ENCODE assay signal across 8 cellular contexts in the genomic region with DNA sequence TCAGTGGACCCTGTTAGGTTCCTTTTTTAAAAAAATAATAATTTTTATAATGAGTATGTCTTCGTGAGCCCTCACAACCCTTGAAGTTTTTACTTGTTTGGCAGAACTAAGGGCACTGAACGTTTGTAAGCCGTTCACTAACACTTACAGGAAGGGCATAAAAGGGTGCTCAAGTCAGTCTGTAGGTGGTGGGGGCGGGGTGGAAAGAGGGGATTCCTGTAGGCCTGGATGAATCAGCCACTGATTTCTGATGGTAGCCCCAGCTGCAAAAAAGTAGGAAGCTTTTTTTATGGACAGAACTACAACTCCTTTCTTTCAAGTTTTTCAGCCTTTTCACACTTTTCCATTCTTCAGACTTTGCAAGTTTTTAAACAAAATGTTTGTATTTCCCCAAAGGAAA. TPM values are rescaled to one million over a fixed set of nuclear protein-coding genes. Genes with fewer than 3 reads are reported as not detected.
A peak's percentile ranks its signal among the peaks of the same experiment; 100 is the strongest.
DNase-seq lines count a peak whose midpoint lies in the region; ATAC-seq and TF ChIP-seq lines count a peak whose summit lies in the region.

No MANE protein-coding gene starts in this region.

- H3K9me3 Mint-ChIP-seq in activated T-helper 2 cell treated with anti-CD3 and anti-CD28 coated beads, Interferon-gamma antibody, Interleukin-2, Interleukin-4, amounts not matched to agents 10 μg/mL and 5 μg/mL and 100 μg/mL, durations not matched to agents 14 hours and 24 hours and 36 hours = no peaks in the 10 kb centered on the region

- H3K27me3 Mint-ChIP-seq in activated T-helper 2 cell treated with anti-CD3 and anti-CD28 coated beads, Interferon-gamma antibody, Interleukin-2, Interleukin-4, amounts not matched to agents 10 μg/mL and 5 μg/mL and 100 μg/mL, durations not matched to agents 14 hours and 24 hours and 36 hours (ENCODE audit: low read depth) = no peaks in the 10 kb centered on the region

- H3K27ac Mint-ChIP-seq in activated T-helper 2 cell treated with anti-CD3 and anti-CD28 coated beads, Interferon-gamma antibody, Interleukin-2, Interleukin-4, amounts not matched to agents 10 μg/mL and 5 μg/mL and 100 μg/mL, durations not matched to agents 14 hours and 24 hours and 36 hours = peak overlapping the region; percentile 44

- H3K36me3 Mint-ChIP-seq in activated T-helper 2 cell treated with anti-CD3 and anti-CD28 coated beads, Interferon-gamma antibody, Interleukin-2, Interleukin-4, amounts not matched to agents 10 μg/mL and 5 μg/mL and 100 μg/mL, durations not matched to agents 14 hours and 24 hours and 36 hours (ENCODE audit: low read depth) = peaks cover 18% of the 10 kb centered on the region

- no peaks in the 10 kb centered on the region for H3K9me3 ChIP-seq in KOPT-K1 (ENCODE audit: insufficient read depth, low read length, poor library complexity, severe bottlenecking)

- H3K4me1 Mint-ChIP-seq in activated T-helper 2 cell treated with anti-CD3 and anti-CD28 coated beads, Interferon-gamma antibody, Interleukin-2, Interleukin-4, amounts not matched to agents 10 μg/mL and 5 μg/mL and 100 μg/mL, durations not matched to agents 14 hours and 24 hours and 36 hours (ENCODE audit: low read depth) = peaks cover 73% of the 10 kb centered on the region

- peak overlapping the region; percentile 63 for H3K27ac ChIP-seq in KOPT-K1 (ENCODE audit: low read depth, low read length, poor library complexity, severe bottlenecking)

- no peak for DNase-seq in activated T-helper 2 cell treated with anti-CD3 and anti-CD28 coated beads, Interferon-gamma antibody, Interleukin-2, Interleukin-4, amounts not matched to agents 10 μg/mL and 5 μg/mL and 100 μg/mL, durations not matched to agents 14 hours and 24 hours and 36 hours (ENCODE audit: low spot score)
- peak; percentile 52 for DNase-seq in iris pigment epithelial cell (ENCODE audit: low read depth)
- DNase-seq in stimulated activated CD8-positive, alpha-beta memory T cell treated with anti-CD3 and anti-CD28 coated beads, Interleukin-4, amount 100 ng/mL, for 24 hours (ENCODE audit: low read depth) = peak; percentile 58
- no peak for DNase-seq in NOMO-1 treated with dmso at 0.1 percent for 144 hours (lab: John Stamatoyannopoulos, UW; ENCODE audit: unreplicated experiment)
- no peak for DNase-seq in MV-4-11 (lab: John Stamatoyannopoulos, UW)
- DNase-seq in HEK293T (ENCODE audit: extremely low spot score) = no peak

- POLR2A ChIA-PET in HEK293T (lab: Yijun Ruan, JAX) = interaction anchor here (1.8 kb wide), 1 partner anchor 35 kb away, joined by 10 read pairs; a partner anchor contains a TSS

- H3K36me3 ChIP-seq in KOPT-K1 (ENCODE audit: insufficient read depth, low read length) = no peaks in the 10 kb centered on the region; the same call in 1 of the 2 replicates

- intact Hi-C loops in activated T-helper 2 cell treated with anti-CD3 and anti-CD28 coated beads, Interferon-gamma antibody, Interleukin-2, Interleukin-4, amounts not matched to agents 10 μg/mL and 5 μg/mL and 100 μg/mL, durations not matched to agents 14 hours and 24 hours and 36 hours (cut with micrococcal nuclease) = loop anchor here (2.0 to 10.0 kb wide), 3 partner anchors 37 to 1047 kb away; a partner anchor contains a TSS

- H3K4me3 Mint-ChIP-seq in activated T-helper 2 cell treated with anti-CD3 and anti-CD28 coated beads, Interferon-gamma antibody, Interleukin-2, Interleukin-4, amounts not matched to agents 10 μg/mL and 5 μg/mL and 100 μg/mL, durations not matched to agents 14 hours and 24 hours and 36 hours (ENCODE audit: low read depth) = no peak overlapping the region

- CTCF ChIA-PET in HEK293T (lab: Yijun Ruan, JAX) = interaction anchor here (1.3 kb wide), 1 partner anchor 1005 kb away, joined by 7 read pairs; no protein-coding TSS in a partner anchor

- no peak for ATAC-seq in HG03280 (IDR thresholded peaks at IDR 0.05; ENCODE audit: unreplicated experiment)

TF ChIP-seq in HEK293T, 16 proteins besides CTCF, POLR2A, EP300 and RAD21:
- TF ChIP-seq TARDBP (IDR thresholded peaks at IDR 0.05) = no peak
- no peak for TF ChIP-seq SUZ12 (IDR thresholded peaks at IDR 0.05)
- no peak for TF ChIP-seq BHLHE40 (IDR thresholded peaks at IDR 0.05; ENCODE audit: borderline replicate concordance)
- TF ChIP-seq, protein P1, sequence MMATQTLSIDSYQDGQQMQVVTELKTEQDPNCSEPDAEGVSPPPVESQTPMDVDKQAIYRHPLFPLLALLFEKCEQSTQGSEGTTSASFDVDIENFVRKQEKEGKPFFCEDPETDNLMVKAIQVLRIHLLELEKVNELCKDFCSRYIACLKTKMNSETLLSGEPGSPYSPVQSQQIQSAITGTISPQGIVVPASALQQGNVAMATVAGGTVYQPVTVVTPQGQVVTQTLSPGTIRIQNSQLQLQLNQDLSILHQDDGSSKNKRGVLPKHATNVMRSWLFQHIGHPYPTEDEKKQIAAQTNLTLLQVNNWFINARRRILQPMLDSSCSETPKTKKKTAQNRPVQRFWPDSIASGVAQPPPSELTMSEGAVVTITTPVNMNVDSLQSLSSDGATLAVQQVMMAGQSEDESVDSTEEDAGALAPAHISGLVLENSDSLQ (IDR thresholded peaks at IDR 0.05) = no peak
- no peak for TF ChIP-seq FOXK2 (IDR thresholded peaks at IDR 0.05)
- TF ChIP-seq CTBP1 (IDR thresholded peaks at IDR 0.05; ENCODE audit: borderline replicate concordance) = no peak
- TF ChIP-seq ELF4 (IDR thresholded peaks at IDR 0.05) = no peak
- no peak for TF ChIP-seq L3MBTL2 (conservative IDR thresholded peaks at IDR 0.05)
- no peak for TF ChIP-seq LEF1 (IDR thresholded peaks at IDR 0.05; ENCODE audit: borderline replicate concordance)
- TF ChIP-seq ZNF384 (IDR thresholded peaks at IDR 0.05) = no peak
- no peak for TF ChIP-seq ARNT (IDR thresholded peaks at IDR 0.05)
- TF ChIP-seq SP1 (IDR thresholded peaks at IDR 0.05) = no peak
- TF ChIP-seq FOXM1 (IDR thresholded peaks at IDR 0.05; ENCODE audit: borderline replicate concordance) = no peak
- TF ChIP-seq HDGF (IDR thresholded peaks at IDR 0.05; ENCODE audit: borderline replicate concordance) = no peak
- TF ChIP-seq FOXA1 (IDR thresholded peaks at IDR 0.05) = no peak
- no peak for TF ChIP-seq NFRKB (IDR thresholded peaks at IDR 0.05)

RNA-seq across cellular contexts. Expression of a gene that starts 35.8 kb away (rescaled TPM):
- total RNA-seq in activated T-helper 2 cell treated with anti-CD3 and anti-CD28 coated beads, Interferon-gamma antibody, Interleukin-2, Interleukin-4, amounts not matched to agents 10 μg/mL and 5 μg/mL and 100 μg/mL, durations not matched to agents 14 hours and 24 hours and 36 hours = 58.8 and 60.0 TPM in 2 replicates

Comparison
In these comparisons a context has a peak if more than half of its experiments do, and no peak if none do; other contexts are left out.
1. DNase-seq: peak in iris pigment epithelial cell (single experiment) and stimulated activated CD8-positive, alpha-beta memory T cell treated with anti-CD3 and anti-CD28 coated beads, Interleukin-4, amount 100 ng/mL, for 24 hours (single experiment); none in activated T-helper 2 cell treated with anti-CD3 and anti-CD28 coated beads, Interferon-gamma antibody, Interleukin-2, Interleukin-4, amounts not matched to agents 10 μg/mL and 5 μg/mL and 100 μg/mL, durations not matched to agents 14 hours and 24 hours and 36 hours (single experiment), NOMO-1 treated with dmso at 0.1 percent for 144 hours (single experiment), MV-4-11 (single experiment) and HEK293T (single experiment).